In genomic region chr6:403659-404655, GRCh38 we compare ENCODE assay signal across 1 cellular context.
TF ChIP-seq lines count a peak whose summit lies in the region.

No MANE protein-coding gene starts in this region.

TF ChIP-seq in HEK293T, 16 proteins besides CTCF, POLR2A, EP300 and RAD21:
- TF ChIP-seq FOXK2 (IDR thresholded peaks at IDR 0.05) = no peak
- TF ChIP-seq ZNF384 (IDR thresholded peaks at IDR 0.05) = no peak
- no peak for TF ChIP-seq ELF4 (IDR thresholded peaks at IDR 0.05)
- TF ChIP-seq SUZ12 (IDR thresholded peaks at IDR 0.05) = no peak
- TF ChIP-seq HDGF (IDR thresholded peaks at IDR 0.05; ENCODE audit: borderline replicate concordance) = no peak
- TF ChIP-seq ARNT (IDR thresholded peaks at IDR 0.05) = no peak
- TF ChIP-seq LEF1 (IDR thresholded peaks at IDR 0.05; ENCODE audit: borderline replicate concordance) = no peak
- TF ChIP-seq TARDBP (IDR thresholded peaks at IDR 0.05) = no peak
- no peak for TF ChIP-seq L3MBTL2 (conservative IDR thresholded peaks at IDR 0.05)
- no peak for TF ChIP-seq NFRKB (IDR thresholded peaks at IDR 0.05)
